9 cellular contexts compared by ENCODE assay signal in genomic region chr4:48490012-48490679, GRCh38. TPM values are rescaled to one million over a fixed set of nuclear protein-coding genes. Genes with fewer than 3 reads are reported as not detected.
DNase-seq lines count a peak whose midpoint lies in the region; ATAC-seq, FAIRE-seq and TF ChIP-seq lines count a peak whose summit lies in the region.
"Had no signal": no experiment of that assay in that cellular context is flagged by ENCODE, and none has a peak within 500 bp of the region (broad histone marks: within the 10 kb centered on the region; RNA-seq: fewer than 3 reads in every experiment).

Gene ZAR1, plus strand, starts transcription at chr4:48490252. Its CDS starts 40 bp downstream, at chr4:48490292.

- peaks cover 7% of the 10 kb centered on the region for H3K27me3 ChIP-seq in thoracic aorta (replicated peaks; ENCODE audit: insufficient read depth)

- H3K9me3 Mint-ChIP-seq in activated CD4-positive, alpha-beta T cell treated with anti-CD3 and anti-CD28 coated beads, Interleukin-2, amount 10 ng/mL, durations not matched to agents 24 days and 14 days = no peaks in the 10 kb centered on the region
- H3K9me3 Mint-ChIP-seq in activated naive CD8-positive, alpha-beta T cell treated with anti-CD3 and anti-CD28 coated beads, Interleukin-2, amount 50 U/mL, for 24 hours = no peaks in the 10 kb centered on the region

- H3K27ac Mint-ChIP-seq in activated CD4-positive, alpha-beta T cell treated with anti-CD3 and anti-CD28 coated beads, Interleukin-2, amount 10 ng/mL, durations not matched to agents 24 days and 14 days = no peak within 1 kb of the TSS
- H3K27ac Mint-ChIP-seq in activated naive CD8-positive, alpha-beta T cell treated with anti-CD3 and anti-CD28 coated beads, Interleukin-2, amount 50 U/mL, for 24 hours = no peak within 1 kb of the TSS

- H3K4me3 ChIP-seq in kidney (ENCODE audit: low read length in 2 of 2) = no peak within 1 kb of the TSS
- peak within 1 kb of the TSS; percentile 65 for H3K4me3 ChIP-seq in thoracic aorta

- H3K4me3 Mint-ChIP-seq in activated CD4-positive, alpha-beta T cell treated with anti-CD3 and anti-CD28 coated beads, Interleukin-2, amount 10 ng/mL, durations not matched to agents 24 days and 14 days = peak within 1 kb of the TSS; percentile 60
- peak within 1 kb of the TSS; percentile 34 for H3K4me3 Mint-ChIP-seq in activated naive CD8-positive, alpha-beta T cell treated with anti-CD3 and anti-CD28 coated beads, Interleukin-2, amount 50 U/mL, for 24 hours

- ATAC-seq in activated naive CD8-positive, alpha-beta T cell treated with anti-CD3 and anti-CD28 coated beads, Interleukin-2, amount 50 U/mL, for 24 hours = no peak
- ATAC-seq in thoracic aorta (ENCODE audit: insufficient number of reproducible peaks, low FRiP score, low read depth) (no peak), HG03521 (IDR thresholded peaks at IDR 0.05; ENCODE audit: unreplicated experiment) (no peak)

- H3K9me3 ChIP-seq in kidney (ENCODE audit: control insufficient read depth in 1 of 2, low read length in 2 of 2) (no peaks in the 10 kb centered on the region), thoracic aorta (no peaks in the 10 kb centered on the region)

- no peak for FAIRE-seq in kidney (lab: Jason Lieb, UNC)

- no peak for TF ChIP-seq CTCF in kidney (IDR thresholded peaks at IDR 0.05; ENCODE audit: borderline replicate concordance, extremely low read depth, insufficient read depth)
- no peak for TF ChIP-seq CTCF in thoracic aorta (IDR thresholded peaks at IDR 0.05)

- peaks cover 55% of the 10 kb centered on the region for H3K27me3 Mint-ChIP-seq in activated CD4-positive, alpha-beta T cell treated with anti-CD3 and anti-CD28 coated beads, Interleukin-2, amount 10 ng/mL, durations not matched to agents 24 days and 14 days
- H3K27me3 Mint-ChIP-seq in activated naive CD8-positive, alpha-beta T cell treated with anti-CD3 and anti-CD28 coated beads, Interleukin-2, amount 50 U/mL, for 24 hours = peaks cover 49% of the 10 kb centered on the region

- no peaks in the 10 kb centered on the region for H3K36me3 Mint-ChIP-seq in activated CD4-positive, alpha-beta T cell treated with anti-CD3 and anti-CD28 coated beads, Interleukin-2, amount 10 ng/mL, durations not matched to agents 24 days and 14 days (ENCODE audit: low read depth)
- no peaks in the 10 kb centered on the region for H3K36me3 Mint-ChIP-seq in activated naive CD8-positive, alpha-beta T cell treated with anti-CD3 and anti-CD28 coated beads, Interleukin-2, amount 50 U/mL, for 24 hours (ENCODE audit: low read depth)

- H3K9ac ChIP-seq in kidney (ENCODE audit: low read length in 2 of 2) = no peak within 1 kb of the TSS

- no peaks in the 10 kb centered on the region for H3K4me1 ChIP-seq in kidney (ENCODE audit: control insufficient read depth in 1 of 2, insufficient read depth in 1 of 2, low read depth in 1 of 2, low read length in 2 of 2)
- H3K4me1 ChIP-seq in thoracic aorta (ENCODE audit: control insufficient read depth in 1 of 2, low read depth in 2 of 2) = peaks cover 0 to 14% of the 10 kb centered on the region in 2 donors

- H3K36me3 ChIP-seq in kidney (ENCODE audit: control insufficient read depth in 1 of 2, insufficient read depth in 2 of 2, low read length in 2 of 2) (no peaks in the 10 kb centered on the region), thoracic aorta (no peaks in the 10 kb centered on the region)

- intact Hi-C loops in activated CD4-positive, alpha-beta T cell treated with anti-CD3 and anti-CD28 coated beads, Interleukin-2, amount 10 ng/mL, durations not matched to agents 24 days and 14 days (cut with micrococcal nuclease) = loop anchor here (10.0 kb wide), 1 partner anchor 455 kb away; no protein-coding TSS in a partner anchor
- intact Hi-C loops in kidney (cut with DNase I) = no loop called here

- H3K4me1 Mint-ChIP-seq in activated CD4-positive, alpha-beta T cell treated with anti-CD3 and anti-CD28 coated beads, Interleukin-2, amount 10 ng/mL, durations not matched to agents 24 days and 14 days = no peaks in the 10 kb centered on the region
- peaks cover 2% of the 10 kb centered on the region for H3K4me1 Mint-ChIP-seq in activated naive CD8-positive, alpha-beta T cell treated with anti-CD3 and anti-CD28 coated beads, Interleukin-2, amount 50 U/mL, for 24 hours

- DNase-seq in activated CD4-positive, alpha-beta T cell treated with anti-CD3 and anti-CD28 coated beads, Interleukin-2, amount 10 ng/mL, durations not matched to agents 24 days and 14 days = no peak
- no peak for DNase-seq in activated CD4-positive, alpha-beta T cell treated with anti-CD3 and anti-CD28 coated beads for 4 hours
- DNase-seq in activated naive CD8-positive, alpha-beta T cell treated with anti-CD3 and anti-CD28 coated beads, Interleukin-2, amount 50 U/mL, for 24 hours = no peak
- DNase-seq in kidney (peak; percentile 76), thoracic aorta (ENCODE audit: low spot score) (no peak), SHP77 (lab: John Stamatoyannopoulos, UW) (no peak), putamen (ENCODE audit: low spot score) (no peak)
- DNase-seq: KG1 had no signal

- H3K27ac ChIP-seq in kidney (ENCODE audit: low read depth in 2 of 2, low read length in 2 of 2) = no peak within 1 kb of the TSS
- H3K27ac ChIP-seq in thoracic aorta = no peak within 1 kb of the TSS

RNA-seq across cellular contexts. Expression of gene ZAR1, which starts in this region (rescaled TPM):
- not detected in 2 replicates for total RNA-seq in activated CD4-positive, alpha-beta T cell treated with anti-CD3 and anti-CD28 coated beads, Interleukin-2, amount 10 ng/mL, durations not matched to agents 24 days and 14 days
- total RNA-seq in kidney (not detected), thoracic aorta (1 to 10 TPM in 1 of 2 donors, under 1 TPM in 1; 0.68 to 1.8 TPM)
- not detected for polyA plus RNA-seq in kidney (ENCODE audit: insufficient read depth, low read depth, low replicate concordance)

Comparison
In these comparisons a context has a peak if more than half of its experiments do, and no peak if none do; other contexts are left out.
1. Peak in DNase-seq in kidney; RNA of the gene not detected or under 1 TPM.